Comparison of ENCODE assay signal across 18 cellular contexts in genomic region chr6:133369755-133370154, GRCh38.
"Had no signal": no experiment of that assay in that cellular context is flagged by ENCODE, and none has a peak within 500 bp of the region (broad histone marks: within the 10 kb centered on the region; RNA-seq: fewer than 3 reads in every experiment).

No MANE protein-coding gene starts in this region.

- H3K4me1 ChIP-seq: breast epithelium, prostate gland, tibial nerve had no signal

- H3K27me3 ChIP-seq: adrenal gland, breast epithelium, tibial nerve had no signal

- ATAC-seq: activated CD4-positive, alpha-beta T cell treated with anti-CD3 and anti-CD28 coated beads for 36 hours; activated naive CD4-positive, alpha-beta T cell treated with anti-CD3 and anti-CD28 coated beads, Interleukin-2, amount 50 U/mL, for 72 hours; stimulated activated naive CD8-positive, alpha-beta T cell treated with anti-CD3 and anti-CD28 coated beads, Interleukin-15, Interleukin-2, amounts not matched to agents 100 U/mL and 50 U/mL, for 24 hours had no signal

- DNase-seq: activated CD4-positive, alpha-beta memory T cell treated with anti-CD3 and anti-CD28 coated beads for 36 hours; activated CD4-positive, alpha-beta T cell treated with anti-CD3 and anti-CD28 coated beads for 36 hours; activated gamma-delta T cell treated with Interleukin-2 at 50 U/mL for 16 hours; activated T-cell treated with anti-CD3 and anti-CD28 coated beads for 4 hours; adrenal gland; erythroblast; head of caudate nucleus; left ventricle myocardium inferior; mammary epithelial cell; right cardiac atrium; stimulated activated CD4-positive, alpha-beta T cell treated with anti-CD3 and anti-CD28 coated beads, Interleukin-2, amount 100 ng/mL, for 24 hours; stimulated activated naive CD8-positive, alpha-beta T cell treated with anti-CD3 and anti-CD28 coated beads, Interleukin-15, Interleukin-2, amounts not matched to agents 100 U/mL and 50 U/mL, for 24 hours; substantia nigra had no signal

- H3K27ac ChIP-seq: adrenal gland, breast epithelium, coronary artery, left ventricle myocardium inferior, prostate gland, tibial nerve had no signal

- H3K36me3 ChIP-seq: adrenal gland, breast epithelium, left ventricle myocardium inferior, prostate gland, tibial nerve had no signal

- H3K4me3 ChIP-seq: adrenal gland, breast epithelium, coronary artery, left ventricle myocardium inferior, prostate gland, tibial nerve had no signal

- H3K9me3 ChIP-seq: adrenal gland, breast epithelium, left ventricle myocardium inferior, prostate gland, tibial nerve had no signal
